ENCODE assay signal across 8 cellular contexts in the genomic region with DNA sequence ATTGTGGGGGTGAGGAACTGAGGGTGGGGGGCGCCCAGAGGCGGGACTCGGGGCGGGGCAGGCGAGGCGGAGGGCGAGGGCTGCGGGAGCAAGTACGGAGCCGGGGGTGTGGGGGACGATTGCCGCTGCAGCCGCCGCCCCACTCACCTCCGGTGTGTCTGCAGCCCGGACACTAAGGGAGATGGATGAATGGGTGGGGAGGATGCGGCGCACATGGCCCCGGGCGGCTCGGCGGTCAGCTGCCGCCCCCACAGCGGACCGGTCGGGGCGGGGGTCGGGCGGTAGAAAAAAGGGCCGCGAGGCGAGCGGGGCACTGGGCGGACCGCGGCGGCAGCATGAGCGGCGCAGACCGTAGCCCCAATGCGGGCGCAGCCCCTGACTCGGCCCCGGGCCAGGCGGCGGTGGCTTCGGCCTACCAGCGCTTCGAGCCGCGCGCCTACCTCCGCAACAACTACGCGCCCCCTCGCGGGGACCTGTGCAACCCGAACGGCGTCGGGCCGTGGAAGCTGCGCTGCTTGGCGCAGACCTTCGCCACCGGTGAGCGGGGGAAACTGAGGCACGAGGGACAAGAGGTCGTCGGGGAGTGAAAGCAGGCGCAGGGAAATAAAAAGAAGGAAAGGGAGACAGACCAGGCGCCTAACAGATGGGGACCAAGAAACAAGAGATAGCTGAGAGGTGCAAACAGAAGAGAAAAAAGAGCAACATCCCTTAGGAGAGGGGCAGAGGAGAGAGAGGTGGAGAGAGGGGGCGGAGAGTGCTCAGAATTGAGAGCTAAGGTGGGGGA. TPM values are rescaled to one million over a fixed set of nuclear protein-coding genes. Genes with fewer than 3 reads are reported as not detected.
DNase-seq lines count a peak whose midpoint lies in the region; ATAC-seq and TF ChIP-seq lines count a peak whose summit lies in the region.

A gene with protein sequence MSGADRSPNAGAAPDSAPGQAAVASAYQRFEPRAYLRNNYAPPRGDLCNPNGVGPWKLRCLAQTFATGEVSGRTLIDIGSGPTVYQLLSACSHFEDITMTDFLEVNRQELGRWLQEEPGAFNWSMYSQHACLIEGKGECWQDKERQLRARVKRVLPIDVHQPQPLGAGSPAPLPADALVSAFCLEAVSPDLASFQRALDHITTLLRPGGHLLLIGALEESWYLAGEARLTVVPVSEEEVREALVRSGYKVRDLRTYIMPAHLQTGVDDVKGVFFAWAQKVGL (plus strand): TSS at position 313 of the 784 bp plus-strand sequence. CDS start 23 bp downstream, at position 336.

- ATAC-seq in CD8-positive, alpha-beta T cell: peak; percentile 79
- no peak for ATAC-seq in GM18873 (IDR thresholded peaks at IDR 0.05; ENCODE audit: low FRiP score, unreplicated experiment)
- ATAC-seq in GM21717 (IDR thresholded peaks at IDR 0.05; ENCODE audit: unreplicated experiment): no peak

- H3K9ac ChIP-seq in HUES64 (ENCODE audit: low read depth, low read length): peak within 1 kb of the TSS; percentile 55; the same call in 1 of the 2 replicates

- DNase-seq in CD8-positive, alpha-beta T cell: peak; percentile 37 to 75 (median 67)
- DNase-seq in T-helper 2 cell (peak; percentile 38 to 72 (median 56)), astrocyte of the hippocampus (ENCODE audit: low read depth, low spot score) (peak; percentile 81), hypothalamus (lab: John Stamatoyannopoulos, UW) (peak in 28 of 51 donors; percentile 11 to 64 (median 39))

- H3K27ac Mint-ChIP-seq in CD8-positive, alpha-beta T cell: no peak within 1 kb of the TSS

- peaks cover 12% of the 10 kb centered on the region for H3K27me3 Mint-ChIP-seq in CD8-positive, alpha-beta T cell (ENCODE audit: low read depth)

- intact Hi-C loops in CD8-positive, alpha-beta T cell (cut with DNase I, micrococcal nuclease): loop anchor here (1.0 kb wide), 1 partner anchor 46 kb away; no protein-coding TSS in a partner anchor

- POLR2A ChIA-PET in CD8-positive, alpha-beta T cell (lab: Charles Lee): interaction anchor here (0.6 to 2.9 kb wide), 11 partner anchors 9 to 94 kb away, joined by 3 to 9 read pairs (median 5); a partner anchor contains a TSS

- H3K36me3 Mint-ChIP-seq in CD8-positive, alpha-beta T cell: peaks cover 2% of the 10 kb centered on the region

- peak within 1 kb of the TSS; percentile 79 for H3K4me3 Mint-ChIP-seq in CD8-positive, alpha-beta T cell

- CTCF ChIA-PET in CD8-positive, alpha-beta T cell (lab: Charles Lee): interaction anchor here (0.8 to 11.0 kb wide), 20 partner anchors 8 to 312 kb away, joined by 3 to 205 read pairs (median 6); a partner anchor contains a TSS

- 2% methylated on average over 73 of the region's 73 CpGs for WGBS in HUES64

- TF ChIP-seq CTCF in CD8-positive, alpha-beta T cell (IDR thresholded peaks at IDR 0.05): peak; percentile 72

- H3K9me3 ChIP-seq in CD8-positive, alpha-beta T cell (ENCODE audit: low read length): no peaks in the 10 kb centered on the region
- no peaks in the 10 kb centered on the region for H3K9me3 ChIP-seq in HUES64 (ENCODE audit: insufficient read depth, low read depth, low read length)

- H3K4me3 ChIP-seq in CD8-positive, alpha-beta T cell (ENCODE audit: low read depth, low read length): peak within 1 kb of the TSS; percentile 50
- H3K4me3 ChIP-seq in HUES64 (ENCODE audit: low read length) (peak within 1 kb of the TSS; percentile 54), skin epidermis (peak within 1 kb of the TSS in 6 of 7 experiments; percentile 7 to 34 (median 20))

- H3K36me3 ChIP-seq in CD8-positive, alpha-beta T cell (ENCODE audit: insufficient read depth, low read length): no peaks in the 10 kb centered on the region
- H3K36me3 ChIP-seq in HUES64 (ENCODE audit: insufficient read depth, low read length): no peaks in the 10 kb centered on the region

- no peaks in the 10 kb centered on the region for H3K27me3 ChIP-seq in CD8-positive, alpha-beta T cell (ENCODE audit: insufficient read depth, low read length)
- H3K27me3 ChIP-seq in HUES64 (ENCODE audit: insufficient read depth, low read length): peaks cover 44% of the 10 kb centered on the region

- no peaks in the 10 kb centered on the region for H3K9me3 Mint-ChIP-seq in CD8-positive, alpha-beta T cell

- H3K27ac ChIP-seq in CD8-positive, alpha-beta T cell (ENCODE audit: low read depth, low read length): no peak within 1 kb of the TSS
- H3K27ac ChIP-seq in HUES64 (ENCODE audit: low read depth, low read length) (no peak within 1 kb of the TSS), skin epidermis (peak within 1 kb of the TSS in 1 of 21 experiments; percentile 10)

- H3K4me1 Mint-ChIP-seq in CD8-positive, alpha-beta T cell (ENCODE audit: low read depth): peaks cover 25% of the 10 kb centered on the region

- peaks cover 26% of the 10 kb centered on the region for H3K4me1 ChIP-seq in CD8-positive, alpha-beta T cell (ENCODE audit: insufficient read depth, low read length)
- peaks cover 16% of the 10 kb centered on the region for H3K4me1 ChIP-seq in HUES64 (ENCODE audit: insufficient read depth, low read length)

RNA-seq across cellular contexts. Expression of the gene that starts here (rescaled TPM):
- under 1 TPM in 1 of 2 experiments, not detected in 1; 0.43 TPM for total RNA-seq in CD8-positive, alpha-beta T cell
- 2.9 TPM for polyA plus RNA-seq in HUES64 (2013, experiment 1 of 2)
- polyA plus RNA-seq in HUES64 (2013, experiment 2 of 2): 1.9 TPM

Comparison
In these comparisons a context has a peak if more than half of its experiments do, and no peak if none do; other contexts are left out.
1. Peak in DNase-seq, ATAC-seq and H3K4me3 ChIP-seq in CD8-positive, alpha-beta T cell; RNA of the gene not detected or under 1 TPM.